ENCODE assay signal across 1 cellular context in the genomic region with DNA sequence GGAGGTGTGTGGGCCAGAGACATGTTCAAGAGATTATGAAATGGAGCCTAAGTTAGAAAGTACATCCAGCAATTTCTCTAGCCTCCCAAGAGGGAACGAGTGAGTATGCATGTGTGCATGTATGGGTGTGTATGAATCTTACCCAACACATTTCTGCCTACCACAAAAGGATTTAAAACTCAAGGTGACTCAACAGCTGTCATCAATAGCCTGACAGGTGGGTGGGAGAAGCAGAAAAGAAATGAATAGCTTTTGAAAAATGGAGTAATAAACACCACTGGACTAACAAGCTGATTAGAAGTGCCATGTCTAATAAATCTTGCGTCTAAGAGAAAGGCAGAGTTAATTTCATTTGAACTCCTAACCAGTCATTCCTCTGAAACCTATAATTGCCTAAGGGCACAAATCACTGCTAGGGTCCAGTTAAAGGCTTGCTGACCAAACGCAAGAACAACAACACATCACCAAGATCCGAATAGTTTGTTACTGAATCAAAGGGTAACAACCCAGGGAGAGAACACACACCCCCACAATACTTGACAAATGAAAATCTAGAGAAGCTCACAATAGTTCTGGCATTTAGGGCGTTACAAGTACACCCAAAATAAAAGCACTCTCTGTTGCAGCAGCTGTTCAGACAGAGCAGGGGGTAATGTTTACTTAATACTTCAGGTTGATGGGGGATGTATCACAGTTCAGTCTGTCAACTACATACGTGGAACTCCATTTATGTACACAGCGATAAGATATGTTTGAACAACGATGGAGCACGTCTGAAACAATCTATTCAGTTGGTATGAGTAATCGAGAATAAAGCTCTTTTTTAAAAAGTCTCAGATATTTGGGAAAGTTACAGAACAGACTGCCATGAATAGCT.
TF ChIP-seq lines count a peak whose summit lies in the region.

No MANE protein-coding gene starts in this region.

TF ChIP-seq in liver, 16 proteins besides CTCF, POLR2A, EP300 and RAD21 (continued from another document):
- TF ChIP-seq, protein P1, sequence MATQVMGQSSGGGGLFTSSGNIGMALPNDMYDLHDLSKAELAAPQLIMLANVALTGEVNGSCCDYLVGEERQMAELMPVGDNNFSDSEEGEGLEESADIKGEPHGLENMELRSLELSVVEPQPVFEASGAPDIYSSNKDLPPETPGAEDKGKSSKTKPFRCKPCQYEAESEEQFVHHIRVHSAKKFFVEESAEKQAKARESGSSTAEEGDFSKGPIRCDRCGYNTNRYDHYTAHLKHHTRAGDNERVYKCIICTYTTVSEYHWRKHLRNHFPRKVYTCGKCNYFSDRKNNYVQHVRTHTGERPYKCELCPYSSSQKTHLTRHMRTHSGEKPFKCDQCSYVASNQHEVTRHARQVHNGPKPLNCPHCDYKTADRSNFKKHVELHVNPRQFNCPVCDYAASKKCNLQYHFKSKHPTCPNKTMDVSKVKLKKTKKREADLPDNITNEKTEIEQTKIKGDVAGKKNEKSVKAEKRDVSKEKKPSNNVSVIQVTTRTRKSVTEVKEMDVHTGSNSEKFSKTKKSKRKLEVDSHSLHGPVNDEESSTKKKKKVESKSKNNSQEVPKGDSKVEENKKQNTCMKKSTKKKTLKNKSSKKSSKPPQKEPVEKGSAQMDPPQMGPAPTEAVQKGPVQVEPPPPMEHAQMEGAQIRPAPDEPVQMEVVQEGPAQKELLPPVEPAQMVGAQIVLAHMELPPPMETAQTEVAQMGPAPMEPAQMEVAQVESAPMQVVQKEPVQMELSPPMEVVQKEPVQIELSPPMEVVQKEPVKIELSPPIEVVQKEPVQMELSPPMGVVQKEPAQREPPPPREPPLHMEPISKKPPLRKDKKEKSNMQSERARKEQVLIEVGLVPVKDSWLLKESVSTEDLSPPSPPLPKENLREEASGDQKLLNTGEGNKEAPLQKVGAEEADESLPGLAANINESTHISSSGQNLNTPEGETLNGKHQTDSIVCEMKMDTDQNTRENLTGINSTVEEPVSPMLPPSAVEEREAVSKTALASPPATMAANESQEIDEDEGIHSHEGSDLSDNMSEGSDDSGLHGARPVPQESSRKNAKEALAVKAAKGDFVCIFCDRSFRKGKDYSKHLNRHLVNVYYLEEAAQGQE (IDR thresholded peaks at IDR 0.05): peak; percentile 11
- TF ChIP-seq, protein P2, sequence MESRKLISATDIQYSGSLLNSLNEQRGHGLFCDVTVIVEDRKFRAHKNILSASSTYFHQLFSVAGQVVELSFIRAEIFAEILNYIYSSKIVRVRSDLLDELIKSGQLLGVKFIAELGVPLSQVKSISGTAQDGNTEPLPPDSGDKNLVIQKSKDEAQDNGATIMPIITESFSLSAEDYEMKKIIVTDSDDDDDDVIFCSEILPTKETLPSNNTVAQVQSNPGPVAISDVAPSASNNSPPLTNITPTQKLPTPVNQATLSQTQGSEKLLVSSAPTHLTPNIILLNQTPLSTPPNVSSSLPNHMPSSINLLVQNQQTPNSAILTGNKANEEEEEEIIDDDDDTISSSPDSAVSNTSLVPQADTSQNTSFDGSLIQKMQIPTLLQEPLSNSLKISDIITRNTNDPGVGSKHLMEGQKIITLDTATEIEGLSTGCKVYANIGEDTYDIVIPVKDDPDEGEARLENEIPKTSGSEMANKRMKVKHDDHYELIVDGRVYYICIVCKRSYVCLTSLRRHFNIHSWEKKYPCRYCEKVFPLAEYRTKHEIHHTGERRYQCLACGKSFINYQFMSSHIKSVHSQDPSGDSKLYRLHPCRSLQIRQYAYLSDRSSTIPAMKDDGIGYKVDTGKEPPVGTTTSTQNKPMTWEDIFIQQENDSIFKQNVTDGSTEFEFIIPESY (IDR thresholded peaks at IDR 0.05): no peak
- TF ChIP-seq YY1 (IDR thresholded peaks at IDR 0.05) (peak; percentile 89), JUND (IDR thresholded peaks at IDR 0.05) (no peak), RXRA (IDR thresholded peaks at IDR 0.05) (peak; percentile 8 to 53), FOXA2 (IDR thresholded peaks at IDR 0.05) (peak; percentile 86), FOXA1 (IDR thresholded peaks at IDR 0.05) (peak; percentile 90)
- TF ChIP-seq, protein P3, sequence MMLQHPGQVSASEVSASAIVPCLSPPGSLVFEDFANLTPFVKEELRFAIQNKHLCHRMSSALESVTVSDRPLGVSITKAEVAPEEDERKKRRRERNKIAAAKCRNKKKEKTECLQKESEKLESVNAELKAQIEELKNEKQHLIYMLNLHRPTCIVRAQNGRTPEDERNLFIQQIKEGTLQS (IDR thresholded peaks at IDR 0.05): no peak
TF ChIP-seq in liver: peak in this region for 7.
